23 cellular contexts compared by ENCODE assay signal in genomic region chr2:37779123-37779522, GRCh38.
DNase-seq lines count a peak whose midpoint lies in the region; ATAC-seq and TF ChIP-seq lines count a peak whose summit lies in the region.
"Had no signal": no experiment of that assay in that cellular context is flagged by ENCODE, and none has a peak within 500 bp of the region (broad histone marks: within the 10 kb centered on the region; RNA-seq: fewer than 3 reads in every experiment).

No MANE protein-coding gene starts in this region.

- WGBS in mesodermal cell (ENCODE audit: insufficient coverage in 2 of 2), 2 experiments, result 75 to 77% methylated on average over 4 to 5 of the region's 5 CpGs

- POLR2A ChIA-PET in AG04450 (lab: Yijun Ruan, JAX), result no interaction called here

- no peak for TF ChIP-seq CTCF in AG04450 (IDR thresholded peaks at IDR 0.05; ENCODE audit: low read depth, low read length)

- H3K4me3 ChIP-seq in AG04450 (ENCODE audit: low read depth, low read length) (no peak overlapping the region), mesodermal cell (ENCODE audit: extremely low read depth, insufficient read depth, low read length, poor library complexity, severe bottlenecking) (no peak overlapping the region), H7 (ENCODE audit: insufficient read depth, low read depth, low read length) (no peak overlapping the region)
- H3K4me3 ChIP-seq: K562 had no signal

- peak overlapping the region; percentile 49 for H3K27ac ChIP-seq in AG04450 (ENCODE audit: low read depth, low read length)
- H3K27ac ChIP-seq in mesodermal cell (ENCODE audit: low read depth, low read length, severe bottlenecking), result peak overlapping the region; percentile 6

- no peaks in the 10 kb centered on the region for H3K27me3 ChIP-seq in AG04450 (ENCODE audit: control insufficient read depth, insufficient read depth, low read length)
- H3K27me3 ChIP-seq in H7 (ENCODE audit: control insufficient read depth, insufficient read depth, low read length), result no peaks in the 10 kb centered on the region
- H3K27me3 ChIP-seq: BE2C had no signal

- H3K36me3 ChIP-seq in mesodermal cell (ENCODE audit: control insufficient read depth, insufficient read depth, low read length) (no peaks in the 10 kb centered on the region), H7 (replicated peaks; ENCODE audit: control insufficient read depth, insufficient read depth, low read length) (no peaks in the 10 kb centered on the region)
- H3K36me3 ChIP-seq: BE2C had no signal

- no peak for DNase-seq in AG04450 (ENCODE audit: low read depth, low spot score)
- peak; percentile 44 for DNase-seq in retina
- DNase-seq in GM03348 (ENCODE audit: low spot score), result no peak
- DNase-seq in H7, result no peak
- DNase-seq in middle frontal gyrus (ENCODE audit: extremely low spot score, low spot score), result no peak
- no peak for DNase-seq in NCI-H345 (lab: John Stamatoyannopoulos, UW)
- DNase-seq: activated CD4-positive, alpha-beta T cell treated with anti-CD3 and anti-CD28 coated beads for 36 hours; activated naive CD8-positive, alpha-beta T cell treated with anti-CD3 and anti-CD28 coated beads, Interleukin-2, amount 50 U/mL, for 24 hours; activated T-cell treated with anti-CD3 and anti-CD28 coated beads, Interleukin-2, amount 50 U/mL, for 48 hours; BE2C; CD8-positive, alpha-beta memory T cell; HCEC 1CT; left ventricle myocardium superior; midbrain; NCI-H1105; NCI-H1930; NCI-H748 treated with DMSO at 0.1 percent for 48 hours; RPMI8226; stimulated activated naive CD4-positive, alpha-beta T cell treated with Interleukin-2 at 50 U/mL for 16 hours had no signal

- ATAC-seq in SK-N-SH treated with all-trans-retinoic acid at 6 μM for 48 hours, result peak; percentile 8
- ATAC-seq: activated CD4-positive, alpha-beta T cell treated with anti-CD3 and anti-CD28 coated beads for 36 hours; activated naive CD8-positive, alpha-beta T cell treated with anti-CD3 and anti-CD28 coated beads, Interleukin-2, amount 50 U/mL, for 24 hours; K562; left ventricle myocardium superior; sciatic nerve had no signal

- CTCF ChIA-PET in AG04450 (lab: Charles Lee), result no interaction called here

- H3K9me3 ChIP-seq in AG04450 (ENCODE audit: control insufficient read depth, insufficient read depth, low read length), result no peaks in the 10 kb centered on the region
- no peaks in the 10 kb centered on the region for H3K9me3 ChIP-seq in mesodermal cell (ENCODE audit: control insufficient read depth, low read length)
- H3K9me3 ChIP-seq: BE2C had no signal

- peaks cover 66% of the 10 kb centered on the region for H3K4me1 ChIP-seq in mesodermal cell (ENCODE audit: control insufficient read depth, insufficient read depth, low read length, poor library complexity, severe bottlenecking)

TF ChIP-seq in SK-N-SH treated with all-trans-retinoic acid at 6 μM for 48 hours, 23 proteins besides CTCF, POLR2A, EP300 and RAD21:
- TF ChIP-seq CSDC2 (CRISPR knock-in tag; IDR thresholded peaks at IDR 0.05) (no peak), TOX (CRISPR knock-in tag; IDR thresholded peaks at IDR 0.05; ENCODE audit: borderline replicate concordance) (peak; percentile 68; the same call in 1 of the 2 replicates)
